In the genomic region with DNA sequence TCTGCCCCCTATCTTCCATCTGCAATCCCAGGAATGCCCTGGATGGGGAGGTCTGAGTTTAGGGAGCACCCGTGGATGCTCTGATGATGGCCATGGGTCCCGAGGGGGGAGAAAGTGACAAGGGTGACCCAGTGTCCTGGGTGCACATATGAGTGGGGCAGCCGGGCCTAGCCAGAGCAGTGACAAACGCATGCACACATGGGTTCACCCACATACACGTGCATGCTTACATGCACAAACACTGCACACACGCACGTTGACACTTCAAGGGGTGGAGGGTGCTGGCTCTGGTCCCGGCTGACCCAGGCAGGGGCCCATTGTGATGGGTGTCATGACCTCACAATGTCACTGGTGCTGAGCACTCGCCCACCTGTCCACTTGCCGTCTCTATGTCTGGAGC, we compare ENCODE assay signal across 3 cellular contexts. TPM values are rescaled to one million over a fixed set of nuclear protein-coding genes. Genes with fewer than 3 reads are reported as not detected.
"Had no signal": no experiment of that assay in that cellular context is flagged by ENCODE, and none has a peak within 500 bp of the region (broad histone marks: within the 10 kb centered on the region; RNA-seq: fewer than 3 reads in every experiment).

A gene (plus strand): TSS at position 384 of the 400 bp plus-strand sequence. CDS start 3,066 bp downstream, outside the sequence.

RNA-seq across cellular contexts. Expression of the gene that starts here (rescaled TPM):
- total RNA-seq: GM23248, H4, HFFc6 had no signal
- polyA plus RNA-seq: GM23248 had no signal
